8 cellular contexts compared by ENCODE assay signal in the genomic region with DNA sequence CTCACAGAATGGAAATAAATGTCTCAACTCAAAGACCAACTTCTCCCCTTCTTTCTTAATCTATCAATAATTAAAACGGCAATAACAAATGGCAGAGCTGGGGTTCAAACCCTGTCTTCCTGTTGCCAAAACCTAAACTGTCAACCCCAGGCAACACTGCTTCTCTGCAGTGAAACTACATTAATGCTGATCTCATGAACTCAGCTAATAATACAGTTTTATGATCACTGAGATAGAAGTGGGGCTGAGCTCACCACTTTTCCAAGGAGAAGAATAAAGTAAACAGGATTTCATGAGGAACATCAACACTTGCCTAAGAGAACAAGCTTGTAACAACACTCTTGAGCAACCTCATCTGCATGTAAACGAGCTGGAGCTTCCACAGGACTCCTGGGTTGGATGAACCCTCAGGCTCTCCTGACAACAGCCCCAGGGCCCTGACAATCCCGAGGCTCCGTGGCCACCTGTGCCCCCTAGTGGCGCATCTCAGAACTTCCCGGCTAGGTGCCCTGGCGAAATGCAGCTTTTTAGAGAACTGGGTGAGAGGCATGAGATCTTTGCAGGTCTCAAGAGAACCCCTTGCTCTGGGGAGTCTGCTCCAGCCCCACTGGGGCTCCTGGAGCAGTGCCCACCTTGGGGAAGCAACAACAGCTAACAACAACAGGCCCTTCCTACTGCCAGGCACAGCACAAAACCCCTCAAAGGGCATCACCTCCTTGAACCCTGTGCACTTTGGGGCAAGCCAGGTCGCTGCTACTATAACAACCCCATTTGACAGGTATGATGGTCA.
DNase-seq lines count a peak whose midpoint lies in the region; ATAC-seq and TF ChIP-seq lines count a peak whose summit lies in the region.

No MANE protein-coding gene starts in this region.

- CTCF ChIA-PET in CD8-positive, alpha-beta T cell (lab: Charles Lee) = interaction anchor here (0.6 to 5.7 kb wide), 38 partner anchors 8 to 1949 kb away, joined by 3 to 80 read pairs (median 5); no protein-coding TSS in a partner anchor
- CTCF ChIA-PET in activated naive CD4-positive, alpha-beta T cell treated with anti-CD3 and anti-CD28 coated beads, Interleukin-2, amount 10 ng/mL, durations not matched to agents 7 days and 5 days (lab: Charles Lee) = interaction anchor here (0.6 to 4.3 kb wide), 39 partner anchors 8 to 501 kb away, joined by 3 to 43 read pairs (median 5); no protein-coding TSS in a partner anchor

- H3K4me3 ChIP-seq in CD8-positive, alpha-beta T cell (ENCODE audit: low read depth, low read length) = no peak overlapping the region
- no peak overlapping the region for H3K4me3 ChIP-seq in urinary bladder (ENCODE audit: low read depth, low read length)

- H3K27ac Mint-ChIP-seq in CD8-positive, alpha-beta T cell = no peak overlapping the region
- H3K27ac Mint-ChIP-seq in IgD-negative memory B cell = peak overlapping the region in 2 of 3 donors; percentile 54 to 58
- H3K27ac Mint-ChIP-seq in activated naive CD4-positive, alpha-beta T cell treated with anti-CD3 and anti-CD28 coated beads, Interleukin-2, amount 10 ng/mL, durations not matched to agents 7 days and 5 days = no peak overlapping the region

- H3K4me1 Mint-ChIP-seq in CD8-positive, alpha-beta T cell (ENCODE audit: low read depth) = no peaks in the 10 kb centered on the region
- peaks cover 4 to 17% (median 13%) of the 10 kb centered on the region in 3 donors for H3K4me1 Mint-ChIP-seq in IgD-negative memory B cell
- H3K4me1 Mint-ChIP-seq in activated naive CD4-positive, alpha-beta T cell treated with anti-CD3 and anti-CD28 coated beads, Interleukin-2, amount 10 ng/mL, durations not matched to agents 7 days and 5 days = peaks cover 12% of the 10 kb centered on the region

- no peaks in the 10 kb centered on the region for H3K36me3 Mint-ChIP-seq in CD8-positive, alpha-beta T cell
- H3K36me3 Mint-ChIP-seq in IgD-negative memory B cell = no peaks in the 10 kb centered on the region
- no peaks in the 10 kb centered on the region for H3K36me3 Mint-ChIP-seq in activated naive CD4-positive, alpha-beta T cell treated with anti-CD3 and anti-CD28 coated beads, Interleukin-2, amount 10 ng/mL, durations not matched to agents 7 days and 5 days

- DNase-seq in CD8-positive, alpha-beta T cell = peak; percentile 56 to 81 (median 68)
- DNase-seq in activated naive CD4-positive, alpha-beta T cell treated with anti-CD3 and anti-CD28 coated beads, Interleukin-2, amount 10 ng/mL, durations not matched to agents 7 days and 5 days = peak; percentile 85
- DNase-seq in head of caudate nucleus (peak; percentile 63 to 95 (median 88)), posterior vena cava (ENCODE audit: low spot score) (peak; percentile 92)

- intact Hi-C loops in CD8-positive, alpha-beta T cell (cut with DNase I, micrococcal nuclease) = loop anchor here in 1 of 2 experiments (1.0 kb wide), 2 partner anchors 81 to 269 kb away; no protein-coding TSS in a partner anchor
- intact Hi-C loops in head of caudate nucleus (cut with DNase I) (loop anchor here (2.0 kb wide), 1 partner anchor 81 kb away; no protein-coding TSS in a partner anchor), posterior vena cava (cut with DNase I) (loop anchor here (5.0 kb wide), 1 partner anchor 84 kb away; no protein-coding TSS in a partner anchor)

- POLR2A ChIA-PET in CD8-positive, alpha-beta T cell (lab: Charles Lee) = no interaction called here

- H3K27me3 Mint-ChIP-seq in CD8-positive, alpha-beta T cell (ENCODE audit: low read depth) = no peaks in the 10 kb centered on the region
- peaks cover 2% of the 10 kb centered on the region for H3K27me3 Mint-ChIP-seq in IgD-negative memory B cell
- peaks cover 11% of the 10 kb centered on the region for H3K27me3 Mint-ChIP-seq in activated naive CD4-positive, alpha-beta T cell treated with anti-CD3 and anti-CD28 coated beads, Interleukin-2, amount 10 ng/mL, durations not matched to agents 7 days and 5 days

- H3K4me1 ChIP-seq in CD8-positive, alpha-beta T cell (ENCODE audit: insufficient read depth, low read length) = no peaks in the 10 kb centered on the region
- H3K4me1 ChIP-seq in urinary bladder (ENCODE audit: insufficient read depth) = no peaks in the 10 kb centered on the region

- ATAC-seq in CD8-positive, alpha-beta T cell = peak; percentile 98
- ATAC-seq in GM19452 (IDR thresholded peaks at IDR 0.05; ENCODE audit: unreplicated experiment) (peak; percentile 58), SK-N-SH treated with all-trans-retinoic acid at 6 μM for 48 hours (peak; percentile 95)

- H3K9me3 ChIP-seq in CD8-positive, alpha-beta T cell (ENCODE audit: low read length) = no peaks in the 10 kb centered on the region

- H3K9me3 Mint-ChIP-seq in CD8-positive, alpha-beta T cell = no peaks in the 10 kb centered on the region
- H3K9me3 Mint-ChIP-seq in IgD-negative memory B cell = no peaks in the 10 kb centered on the region
- H3K9me3 Mint-ChIP-seq in activated naive CD4-positive, alpha-beta T cell treated with anti-CD3 and anti-CD28 coated beads, Interleukin-2, amount 10 ng/mL, durations not matched to agents 7 days and 5 days = no peaks in the 10 kb centered on the region

- peak; percentile 94 for TF ChIP-seq CTCF in CD8-positive, alpha-beta T cell (IDR thresholded peaks at IDR 0.05)

- 16% methylated on average over 8 of the region's 8 CpGs for WGBS in urinary bladder

- no peaks in the 10 kb centered on the region for H3K36me3 ChIP-seq in CD8-positive, alpha-beta T cell (ENCODE audit: insufficient read depth, low read length)
- H3K36me3 ChIP-seq in urinary bladder (ENCODE audit: insufficient read depth) = no peaks in the 10 kb centered on the region

- no peak overlapping the region for H3K27ac ChIP-seq in CD8-positive, alpha-beta T cell (ENCODE audit: low read depth, low read length)
- peak overlapping the region; percentile 75 for H3K27ac ChIP-seq in urinary bladder (ENCODE audit: low read depth)

- H3K27me3 ChIP-seq in CD8-positive, alpha-beta T cell (ENCODE audit: insufficient read depth, low read length) = no peaks in the 10 kb centered on the region

- H3K4me3 Mint-ChIP-seq in CD8-positive, alpha-beta T cell = no peak overlapping the region
- H3K4me3 Mint-ChIP-seq in IgD-negative memory B cell = peak overlapping the region in 2 of 4 donors; percentile 35 to 48
- no peak overlapping the region for H3K4me3 Mint-ChIP-seq in activated naive CD4-positive, alpha-beta T cell treated with anti-CD3 and anti-CD28 coated beads, Interleukin-2, amount 10 ng/mL, durations not matched to agents 7 days and 5 days

TF ChIP-seq in SK-N-SH treated with all-trans-retinoic acid at 6 μM for 48 hours, 23 proteins besides CTCF, POLR2A, EP300 and RAD21:
- TF ChIP-seq TOX (CRISPR knock-in tag; IDR thresholded peaks at IDR 0.05; ENCODE audit: borderline replicate concordance) = no peak
- TF ChIP-seq ARNTL (CRISPR knock-in tag; IDR thresholded peaks at IDR 0.05; ENCODE audit: borderline replicate concordance, low read depth) = no peak
- TF ChIP-seq ESRRG (CRISPR knock-in tag; IDR thresholded peaks at IDR 0.05) = no peak
- TF ChIP-seq RARB (CRISPR knock-in tag; IDR thresholded peaks at IDR 0.05) = no peak
- no peak for TF ChIP-seq CSRNP3 (CRISPR knock-in tag; IDR thresholded peaks at IDR 0.05)
- TF ChIP-seq ZNF565 (CRISPR knock-in tag; conservative IDR thresholded peaks at IDR 0.05; ENCODE audit: low read depth) = no peak
- TF ChIP-seq ZNF8 (CRISPR knock-in tag; IDR thresholded peaks at IDR 0.05) = no peak
- no peak for TF ChIP-seq ISL1 (CRISPR knock-in tag; IDR thresholded peaks at IDR 0.05)
- TF ChIP-seq, protein P1, sequence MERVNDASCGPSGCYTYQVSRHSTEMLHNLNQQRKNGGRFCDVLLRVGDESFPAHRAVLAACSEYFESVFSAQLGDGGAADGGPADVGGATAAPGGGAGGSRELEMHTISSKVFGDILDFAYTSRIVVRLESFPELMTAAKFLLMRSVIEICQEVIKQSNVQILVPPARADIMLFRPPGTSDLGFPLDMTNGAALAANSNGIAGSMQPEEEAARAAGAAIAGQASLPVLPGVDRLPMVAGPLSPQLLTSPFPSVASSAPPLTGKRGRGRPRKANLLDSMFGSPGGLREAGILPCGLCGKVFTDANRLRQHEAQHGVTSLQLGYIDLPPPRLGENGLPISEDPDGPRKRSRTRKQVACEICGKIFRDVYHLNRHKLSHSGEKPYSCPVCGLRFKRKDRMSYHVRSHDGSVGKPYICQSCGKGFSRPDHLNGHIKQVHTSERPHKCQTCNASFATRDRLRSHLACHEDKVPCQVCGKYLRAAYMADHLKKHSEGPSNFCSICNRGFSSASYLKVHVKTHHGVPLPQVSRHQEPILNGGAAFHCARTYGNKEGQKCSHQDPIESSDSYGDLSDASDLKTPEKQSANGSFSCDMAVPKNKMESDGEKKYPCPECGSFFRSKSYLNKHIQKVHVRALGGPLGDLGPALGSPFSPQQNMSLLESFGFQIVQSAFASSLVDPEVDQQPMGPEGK (CRISPR knock-in tag; IDR thresholded peaks at IDR 0.05; ENCODE audit: borderline replicate concordance) = no peak
- no peak for TF ChIP-seq OSR1 (CRISPR knock-in tag; IDR thresholded peaks at IDR 0.05)
- no peak for TF ChIP-seq CREB5 (CRISPR knock-in tag; IDR thresholded peaks at IDR 0.05; ENCODE audit: low read depth)
- no peak for TF ChIP-seq ZNF70 (CRISPR knock-in tag; IDR thresholded peaks at IDR 0.05)
- TF ChIP-seq CSDC2 (CRISPR knock-in tag; IDR thresholded peaks at IDR 0.05) = no peak
- TF ChIP-seq ZFP30 (CRISPR knock-in tag; IDR thresholded peaks at IDR 0.05) = no peak

Comparison
In these comparisons a context has a peak if more than half of its experiments do, and no peak if none do; other contexts are left out.
1. H3K27ac Mint-ChIP-seq: peak in IgD-negative memory B cell (2 of 3); none in CD8-positive, alpha-beta T cell (single experiment) and activated naive CD4-positive, alpha-beta T cell treated with anti-CD3 and anti-CD28 coated beads, Interleukin-2, amount 10 ng/mL, durations not matched to agents 7 days and 5 days (single experiment).
2. Peak in every context shown above with its lines, with median percentiles within 50 percentile points of each other: ATAC-seq and DNase-seq.